In the genomic region with DNA sequence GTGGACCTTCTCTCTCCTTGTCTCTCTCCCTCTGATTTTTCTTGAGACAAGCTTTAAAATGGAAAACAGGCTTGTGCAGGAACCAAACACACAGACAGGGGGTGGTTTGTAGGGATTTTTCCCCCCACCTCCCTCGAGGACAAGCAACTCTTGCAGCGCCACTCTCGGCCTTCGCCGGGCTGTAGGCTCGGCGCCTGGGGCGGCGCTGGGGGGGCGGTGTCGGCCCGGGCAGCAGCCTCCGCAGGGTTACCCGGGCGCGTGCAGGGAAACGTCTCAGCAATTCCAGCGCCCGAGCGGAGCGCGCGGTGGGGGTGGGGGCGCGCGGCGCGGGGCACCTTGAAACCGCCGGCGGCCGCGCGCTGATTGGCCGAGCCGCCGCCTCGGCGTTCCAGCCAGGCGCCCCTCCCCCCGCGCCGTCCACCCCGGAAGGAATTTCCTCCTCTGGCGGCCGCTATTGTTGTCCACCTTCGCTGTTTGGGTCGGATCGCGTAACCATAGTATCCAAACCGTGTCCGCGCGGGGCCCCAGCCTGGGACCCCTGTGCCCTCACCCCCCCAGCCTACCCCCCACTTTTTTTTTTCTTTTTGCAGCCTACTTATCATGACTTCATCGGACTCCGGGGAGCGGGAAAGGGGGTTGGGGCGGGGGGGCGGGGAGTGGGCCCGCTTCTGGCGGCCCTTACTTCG, we compare ENCODE assay signal across 1 cellular context.
TF ChIP-seq lines count a peak whose summit lies in the region.

No MANE protein-coding gene starts in this region.

TF ChIP-seq in HepG2, 621 proteins besides CTCF, POLR2A, EP300 and RAD21 (continued from another document and continues in another):
- TF ChIP-seq, protein P1, sequence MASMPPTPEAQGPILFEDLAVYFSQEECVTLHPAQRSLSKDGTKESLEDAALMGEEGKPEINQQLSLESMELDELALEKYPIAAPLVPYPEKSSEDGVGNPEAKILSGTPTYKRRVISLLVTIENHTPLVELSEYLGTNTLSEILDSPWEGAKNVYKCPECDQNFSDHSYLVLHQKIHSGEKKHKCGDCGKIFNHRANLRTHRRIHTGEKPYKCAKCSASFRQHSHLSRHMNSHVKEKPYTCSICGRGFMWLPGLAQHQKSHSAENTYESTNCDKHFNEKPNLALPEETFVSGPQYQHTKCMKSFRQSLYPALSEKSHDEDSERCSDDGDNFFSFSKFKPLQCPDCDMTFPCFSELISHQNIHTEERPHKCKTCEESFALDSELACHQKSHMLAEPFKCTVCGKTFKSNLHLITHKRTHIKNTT (CRISPR knock-in tag; IDR thresholded peaks at IDR 0.05) = no peak
- no peak for TF ChIP-seq ZBTB44 (CRISPR knock-in tag; IDR thresholded peaks at IDR 0.05)
- TF ChIP-seq EHMT2 (IDR thresholded peaks at IDR 0.05; ENCODE audit: borderline replicate concordance, low read depth, low read length) = no peak
- TF ChIP-seq ZNF883 (CRISPR knock-in tag; IDR thresholded peaks at IDR 0.05; ENCODE audit: not compliant biosample characterization) = no peak
- no peak for TF ChIP-seq TMF1 (CRISPR knock-in tag; IDR thresholded peaks at IDR 0.05; ENCODE audit: low read depth)
- TF ChIP-seq ZNF260 (CRISPR knock-in tag; IDR thresholded peaks at IDR 0.05; ENCODE audit: borderline replicate concordance, low read depth) = no peak
- no peak for TF ChIP-seq KLF11 (CRISPR knock-in tag; IDR thresholded peaks at IDR 0.05)
- no peak for TF ChIP-seq ZNF513 (CRISPR knock-in tag; conservative IDR thresholded peaks at IDR 0.05)
- TF ChIP-seq ZNF205 (CRISPR knock-in tag; IDR thresholded peaks at IDR 0.05) = no peak; the same call in 1 of the 2 replicates
- no peak for TF ChIP-seq JUND (CRISPR knock-in tag; IDR thresholded peaks at IDR 0.05)
- TF ChIP-seq ZBTB7B (CRISPR knock-in tag; IDR thresholded peaks at IDR 0.05) = 0 out of 2 replicates have a peak, but pooled peaks have one; percentile 33
- TF ChIP-seq ARID3A (IDR thresholded peaks at IDR 0.05; ENCODE audit: low read depth, low read length) = no peak
- no peak for TF ChIP-seq TOE1 (CRISPR knock-in tag; IDR thresholded peaks at IDR 0.05)
- no peak for TF ChIP-seq HIC2 (CRISPR knock-in tag; IDR thresholded peaks at IDR 0.05; ENCODE audit: low read depth)
- TF ChIP-seq ZNF83 (CRISPR knock-in tag; IDR thresholded peaks at IDR 0.05; ENCODE audit: borderline replicate concordance) = no peak
- TF ChIP-seq, protein P2, sequence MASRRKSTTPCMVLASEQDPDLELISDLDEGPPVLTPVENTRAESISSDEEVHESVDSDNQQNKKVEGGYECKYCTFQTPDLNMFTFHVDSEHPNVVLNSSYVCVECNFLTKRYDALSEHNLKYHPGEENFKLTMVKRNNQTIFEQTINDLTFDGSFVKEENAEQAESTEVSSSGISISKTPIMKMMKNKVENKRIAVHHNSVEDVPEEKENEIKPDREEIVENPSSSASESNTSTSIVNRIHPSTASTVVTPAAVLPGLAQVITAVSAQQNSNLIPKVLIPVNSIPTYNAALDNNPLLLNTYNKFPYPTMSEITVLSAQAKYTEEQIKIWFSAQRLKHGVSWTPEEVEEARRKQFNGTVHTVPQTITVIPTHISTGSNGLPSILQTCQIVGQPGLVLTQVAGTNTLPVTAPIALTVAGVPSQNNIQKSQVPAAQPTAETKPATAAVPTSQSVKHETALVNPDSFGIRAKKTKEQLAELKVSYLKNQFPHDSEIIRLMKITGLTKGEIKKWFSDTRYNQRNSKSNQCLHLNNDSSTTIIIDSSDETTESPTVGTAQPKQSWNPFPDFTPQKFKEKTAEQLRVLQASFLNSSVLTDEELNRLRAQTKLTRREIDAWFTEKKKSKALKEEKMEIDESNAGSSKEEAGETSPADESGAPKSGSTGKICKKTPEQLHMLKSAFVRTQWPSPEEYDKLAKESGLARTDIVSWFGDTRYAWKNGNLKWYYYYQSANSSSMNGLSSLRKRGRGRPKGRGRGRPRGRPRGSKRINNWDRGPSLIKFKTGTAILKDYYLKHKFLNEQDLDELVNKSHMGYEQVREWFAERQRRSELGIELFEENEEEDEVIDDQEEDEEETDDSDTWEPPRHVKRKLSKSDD (CRISPR knock-in tag; IDR thresholded peaks at IDR 0.05; ENCODE audit: low read depth) = 0 out of 2 replicates have a peak, but pooled peaks have one; percentile 19
- TF ChIP-seq SPEN (CRISPR knock-in tag; IDR thresholded peaks at IDR 0.05; ENCODE audit: low read depth) = peak; percentile 48; the same call in 1 of the 2 replicates
- TF ChIP-seq ZNF563 (CRISPR knock-in tag; IDR thresholded peaks at IDR 0.05) = peak; percentile 94
- no peak for TF ChIP-seq ERF (CRISPR knock-in tag; IDR thresholded peaks at IDR 0.05)
- no peak; the same call in 1 of the 2 replicates for TF ChIP-seq FOXK1 (CRISPR knock-in tag; IDR thresholded peaks at IDR 0.05; ENCODE audit: borderline replicate concordance, low read depth)
- TF ChIP-seq NAIF1 (CRISPR knock-in tag; IDR thresholded peaks at IDR 0.05; ENCODE audit: borderline replicate concordance) = peak; percentile 48; the same call in 1 of the 2 replicates
- TF ChIP-seq, protein P3, sequence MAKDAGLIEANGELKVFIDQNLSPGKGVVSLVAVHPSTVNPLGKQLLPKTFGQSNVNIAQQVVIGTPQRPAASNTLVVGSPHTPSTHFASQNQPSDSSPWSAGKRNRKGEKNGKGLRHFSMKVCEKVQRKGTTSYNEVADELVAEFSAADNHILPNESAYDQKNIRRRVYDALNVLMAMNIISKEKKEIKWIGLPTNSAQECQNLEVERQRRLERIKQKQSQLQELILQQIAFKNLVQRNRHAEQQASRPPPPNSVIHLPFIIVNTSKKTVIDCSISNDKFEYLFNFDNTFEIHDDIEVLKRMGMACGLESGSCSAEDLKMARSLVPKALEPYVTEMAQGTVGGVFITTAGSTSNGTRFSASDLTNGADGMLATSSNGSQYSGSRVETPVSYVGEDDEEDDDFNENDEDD (CRISPR knock-in tag; IDR thresholded peaks at IDR 0.05; ENCODE audit: borderline replicate concordance) = peak; percentile 64; the same call in 1 of the 2 replicates
- TF ChIP-seq HNF1B (CRISPR knock-in tag; IDR thresholded peaks at IDR 0.05) = no peak
- TF ChIP-seq RXRB (CRISPR knock-in tag; IDR thresholded peaks at IDR 0.05; ENCODE audit: borderline replicate concordance) = no peak
- TF ChIP-seq, protein P4, sequence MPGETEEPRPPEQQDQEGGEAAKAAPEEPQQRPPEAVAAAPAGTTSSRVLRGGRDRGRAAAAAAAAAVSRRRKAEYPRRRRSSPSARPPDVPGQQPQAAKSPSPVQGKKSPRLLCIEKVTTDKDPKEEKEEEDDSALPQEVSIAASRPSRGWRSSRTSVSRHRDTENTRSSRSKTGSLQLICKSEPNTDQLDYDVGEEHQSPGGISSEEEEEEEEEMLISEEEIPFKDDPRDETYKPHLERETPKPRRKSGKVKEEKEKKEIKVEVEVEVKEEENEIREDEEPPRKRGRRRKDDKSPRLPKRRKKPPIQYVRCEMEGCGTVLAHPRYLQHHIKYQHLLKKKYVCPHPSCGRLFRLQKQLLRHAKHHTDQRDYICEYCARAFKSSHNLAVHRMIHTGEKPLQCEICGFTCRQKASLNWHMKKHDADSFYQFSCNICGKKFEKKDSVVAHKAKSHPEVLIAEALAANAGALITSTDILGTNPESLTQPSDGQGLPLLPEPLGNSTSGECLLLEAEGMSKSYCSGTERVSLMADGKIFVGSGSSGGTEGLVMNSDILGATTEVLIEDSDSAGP (CRISPR knock-in tag; IDR thresholded peaks at IDR 0.05; ENCODE audit: borderline replicate concordance) = peak; percentile 98
- TF ChIP-seq CC2D1A (CRISPR knock-in tag; IDR thresholded peaks at IDR 0.05) = no peak
- no peak for TF ChIP-seq NBN (conservative IDR thresholded peaks at IDR 0.05)
- TF ChIP-seq ZBTB42 (CRISPR knock-in tag; IDR thresholded peaks at IDR 0.05) = no peak
- TF ChIP-seq KLF13 (CRISPR knock-in tag; IDR thresholded peaks at IDR 0.05) = no peak
- TF ChIP-seq, protein P5, sequence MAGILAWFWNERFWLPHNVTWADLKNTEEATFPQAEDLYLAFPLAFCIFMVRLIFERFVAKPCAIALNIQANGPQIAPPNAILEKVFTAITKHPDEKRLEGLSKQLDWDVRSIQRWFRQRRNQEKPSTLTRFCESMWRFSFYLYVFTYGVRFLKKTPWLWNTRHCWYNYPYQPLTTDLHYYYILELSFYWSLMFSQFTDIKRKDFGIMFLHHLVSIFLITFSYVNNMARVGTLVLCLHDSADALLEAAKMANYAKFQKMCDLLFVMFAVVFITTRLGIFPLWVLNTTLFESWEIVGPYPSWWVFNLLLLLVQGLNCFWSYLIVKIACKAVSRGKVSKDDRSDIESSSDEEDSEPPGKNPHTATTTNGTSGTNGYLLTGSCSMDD (CRISPR knock-in tag; IDR thresholded peaks at IDR 0.05) = no peak
- no peak for TF ChIP-seq ZSCAN21 (CRISPR knock-in tag; IDR thresholded peaks at IDR 0.05; ENCODE audit: borderline replicate concordance)
- TF ChIP-seq, protein P6, sequence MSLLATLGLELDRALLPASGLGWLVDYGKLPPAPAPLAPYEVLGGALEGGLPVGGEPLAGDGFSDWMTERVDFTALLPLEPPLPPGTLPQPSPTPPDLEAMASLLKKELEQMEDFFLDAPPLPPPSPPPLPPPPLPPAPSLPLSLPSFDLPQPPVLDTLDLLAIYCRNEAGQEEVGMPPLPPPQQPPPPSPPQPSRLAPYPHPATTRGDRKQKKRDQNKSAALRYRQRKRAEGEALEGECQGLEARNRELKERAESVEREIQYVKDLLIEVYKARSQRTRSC (CRISPR knock-in tag; IDR thresholded peaks at IDR 0.05; ENCODE audit: low read depth) = no peak
- no peak for TF ChIP-seq SNAPC2 (CRISPR knock-in tag; IDR thresholded peaks at IDR 0.05)
- no peak for TF ChIP-seq GZF1 (CRISPR knock-in tag; IDR thresholded peaks at IDR 0.05)
- no peak for TF ChIP-seq ZNF570 (CRISPR knock-in tag; IDR thresholded peaks at IDR 0.05; ENCODE audit: borderline replicate concordance)
- TF ChIP-seq ZNF3 (CRISPR knock-in tag; IDR thresholded peaks at IDR 0.05) = no peak
- TF ChIP-seq ZNF839 (CRISPR knock-in tag; IDR thresholded peaks at IDR 0.05; ENCODE audit: borderline replicate concordance) = no peak
- no peak for TF ChIP-seq FOSL1 (CRISPR knock-in tag; IDR thresholded peaks at IDR 0.05; ENCODE audit: borderline replicate concordance)
- no peak for TF ChIP-seq TRIM24 (CRISPR knock-in tag; IDR thresholded peaks at IDR 0.05)
